Comparison of ENCODE assay signal across 18 cellular contexts in genomic region chr2:23531280-23531679, GRCh38.
"Had no signal": no experiment of that assay in that cellular context is flagged by ENCODE, and none has a peak within 500 bp of the region (broad histone marks: within the 10 kb centered on the region; RNA-seq: fewer than 3 reads in every experiment).

No MANE protein-coding gene starts in this region.

- H3K27ac ChIP-seq: foreskin keratinocyte, neural progenitor cell, pancreas, thoracic aorta had no signal

- H3K9me3 Mint-ChIP-seq: activated T-helper 17 cell treated with anti-CD3 and anti-CD28 coated beads, Interleukin-2, amount 50 U/mL, for 72 hours; neural progenitor cell; T-helper 1 cell treated with Interleukin-12 subunit alpha and Interleukin-12 subunit beta and Interleukin-4 antibody, amounts not matched to agents 30 μg/mL and 1 μg/mL, for 36 hours had no signal

- H3K36me3 ChIP-seq: adrenal gland, neural progenitor cell, pancreas, stomach, thoracic aorta, uterus had no signal

- DNase-seq: activated CD4-positive, alpha-beta T cell treated with anti-CD3 and anti-CD28 coated beads for 4 hours; activated naive CD4-positive, alpha-beta T cell treated with Interleukin-2 at 50 U/mL for 16 hours; activated T-cell treated with anti-CD3 and anti-CD28 coated beads for 4 hours; adrenal gland; caudate nucleus; cortex of kidney; effector CD4-positive, alpha-beta T cell; foreskin keratinocyte; mesendoderm; pancreas; stimulated activated CD4-positive, alpha-beta T cell treated with anti-CD3 and anti-CD28 coated beads, Interleukin-12 subunit alpha, Interleukin-12 subunit beta, amount 100 ng/mL, for 4 hours; stimulated activated CD4-positive, alpha-beta T cell treated with anti-CD3 and anti-CD28 coated beads, Interleukin-2, amount 100 ng/mL, for 24 hours; stomach; uterus had no signal

- H3K27me3 ChIP-seq: adrenal gland, foreskin keratinocyte, neural progenitor cell, pancreas, stomach, uterus had no signal

- H3K36me3 Mint-ChIP-seq: neural progenitor cell had no signal

- H3K27ac Mint-ChIP-seq: activated T-helper 17 cell treated with anti-CD3 and anti-CD28 coated beads, Interleukin-2, amount 50 U/mL, for 72 hours; neural progenitor cell; T-helper 1 cell treated with Interleukin-12 subunit alpha and Interleukin-12 subunit beta and Interleukin-4 antibody, amounts not matched to agents 30 μg/mL and 1 μg/mL, for 36 hours had no signal

- H3K4me1 ChIP-seq: pancreas, uterus had no signal

- ATAC-seq: activated T-helper 17 cell treated with anti-CD3 and anti-CD28 coated beads, Interleukin-2, amount 50 U/mL, for 72 hours; foreskin keratinocyte had no signal

- H3K9me3 ChIP-seq: adrenal gland, pancreas, stomach, thoracic aorta, uterus had no signal

- H3K4me3 ChIP-seq: adrenal gland, neural progenitor cell, pancreas, stomach, thoracic aorta, uterus had no signal

- H3K27me3 Mint-ChIP-seq: activated T-helper 17 cell treated with anti-CD3 and anti-CD28 coated beads, Interleukin-2, amount 50 U/mL, for 72 hours had no signal

- H3K4me3 Mint-ChIP-seq: neural progenitor cell; T-helper 1 cell treated with Interleukin-12 subunit alpha and Interleukin-12 subunit beta and Interleukin-4 antibody, amounts not matched to agents 30 μg/mL and 1 μg/mL, for 36 hours had no signal
